In genomic region chr2:60552851-60553495, GRCh38 we compare ENCODE assay signal across 8 cellular contexts. TPM values are rescaled to one million over a fixed set of nuclear protein-coding genes. Genes with fewer than 3 reads are reported as not detected.
DNase-seq lines count a peak whose midpoint lies in the region; ATAC-seq and TF ChIP-seq lines count a peak whose summit lies in the region.

No MANE protein-coding gene starts in this region.

- no peak for ATAC-seq in HG03342 (IDR thresholded peaks at IDR 0.05; ENCODE audit: unreplicated experiment)
- ATAC-seq in GM18511 (IDR thresholded peaks at IDR 0.05; ENCODE audit: unreplicated experiment): no peak
- no peak for ATAC-seq in HG02885 (IDR thresholded peaks at IDR 0.05; ENCODE audit: poor library complexity, unreplicated experiment)

- no peaks in the 10 kb centered on the region for H3K9me3 ChIP-seq in Peyer's patch
- H3K9me3 ChIP-seq in esophagus squamous epithelium: no peaks in the 10 kb centered on the region

- H3K27me3 ChIP-seq in Peyer's patch: peaks cover 0 to 10% of the 10 kb centered on the region in 2 donors
- peaks cover 0 to 99% (median 9%) of the 10 kb centered on the region in 4 donors for H3K27me3 ChIP-seq in esophagus squamous epithelium

- TF ChIP-seq POLR2A in Peyer's patch (IDR thresholded peaks at IDR 0.05) (no peak), esophagus squamous epithelium (IDR thresholded peaks at IDR 0.05) (no peak)

- DNase-seq in GM12865 (ENCODE audit: low read depth): no peak
- no peak for DNase-seq in Peyer's patch
- no peak for DNase-seq in esophagus squamous epithelium (lab: John Stamatoyannopoulos, UW)
- DNase-seq in progenitor cell of endocrine pancreas (ENCODE audit: low spot score, unreplicated experiment): no peak
- no peak for DNase-seq in SHP77 (lab: John Stamatoyannopoulos, UW)

- no peaks in the 10 kb centered on the region for H3K36me3 ChIP-seq in Peyer's patch
- no peaks in the 10 kb centered on the region for H3K36me3 ChIP-seq in esophagus squamous epithelium

- peak overlapping the region; percentile 95 for H3K27ac Mint-ChIP-seq in progenitor cell of endocrine pancreas

- no peaks in the 10 kb centered on the region for H3K9me3 Mint-ChIP-seq in progenitor cell of endocrine pancreas (ENCODE audit: low read depth)

- H3K4me3 ChIP-seq in GM12865 (ENCODE audit: low read depth, low read length) (peak overlapping the region; percentile 74), Peyer's patch (peak overlapping the region; percentile 57 to 79 (median 68)), esophagus squamous epithelium (peak overlapping the region; percentile 57 to 78 (median 73))

- H3K27ac ChIP-seq in Peyer's patch (peak overlapping the region; percentile 70 to 92 (median 81)), esophagus squamous epithelium (peak overlapping the region; percentile 81 to 91 (median 90))

- H3K4me1 Mint-ChIP-seq in progenitor cell of endocrine pancreas (ENCODE audit: low read depth): peaks cover 27% of the 10 kb centered on the region

- intact Hi-C loops in esophagus squamous epithelium (cut with DNase I): no loop called here

- H3K4me1 ChIP-seq in Peyer's patch: peaks cover 0 to 56% (median 4%) of the 10 kb centered on the region in 4 donors
- peaks cover 21 to 92% (median 41%) of the 10 kb centered on the region in 3 donors for H3K4me1 ChIP-seq in esophagus squamous epithelium

- peak overlapping the region; percentile 96 for H3K4me3 Mint-ChIP-seq in progenitor cell of endocrine pancreas (ENCODE audit: low read depth)

- WGBS in esophagus squamous epithelium, 2 donors: 1 to 5% methylated on average over 18 to 30 of the region's 38 CpGs

- TF ChIP-seq CTCF in GM12865 (IDR thresholded peaks at IDR 0.05; ENCODE audit: insufficient read depth, low read depth, low read length, missing control alignments): no peak
- TF ChIP-seq CTCF in Peyer's patch (IDR thresholded peaks at IDR 0.05): no peak
- no peak for TF ChIP-seq CTCF in esophagus squamous epithelium (IDR thresholded peaks at IDR 0.05)
- TF ChIP-seq CTCF in progenitor cell of endocrine pancreas (IDR thresholded peaks at IDR 0.05; ENCODE audit: unreplicated experiment): no peak

- peaks cover 30% of the 10 kb centered on the region for H3K27me3 Mint-ChIP-seq in progenitor cell of endocrine pancreas

- H3K36me3 Mint-ChIP-seq in progenitor cell of endocrine pancreas (ENCODE audit: insufficient read depth): no peaks in the 10 kb centered on the region

RNA-seq across cellular contexts. Expression of gene BCL11A, which starts 0.5 kb away (rescaled TPM):
- total RNA-seq in Peyer's patch: 10 to 100 TPM; 35.4 to 94.9 (median 68.8) TPM
- 10 to 100 TPM; 23.9 to 46.2 (median 33.8) TPM for total RNA-seq in esophagus squamous epithelium
- total RNA-seq in progenitor cell of endocrine pancreas: 46.2 and 47.9 TPM in 2 replicates
